Comparison of ENCODE assay signal across 8 cellular contexts in genomic region chr13:28532226-28533048, GRCh38. TPM values are rescaled to one million over a fixed set of nuclear protein-coding genes. Genes with fewer than 3 reads are reported as not detected.
DNase-seq lines count a peak whose midpoint lies in the region; ATAC-seq, FAIRE-seq and TF ChIP-seq lines count a peak whose summit lies in the region.

No MANE protein-coding gene starts in this region.

- in situ Hi-C loops in K562 (cut with MboI): no loop called here

- TF ChIP-seq RAD21 in K562 (CRISPR knock-in tag; conservative IDR thresholded peaks at IDR 0.05 in 1 of 2, IDR thresholded peaks at IDR 0.05 in 1 of 2): peak in 1 of 2 experiments; percentile 10; a peak in 2 of 4 replicates

- peak overlapping the region; percentile 99 for H2AFZ ChIP-seq in K562 (ENCODE audit: low read depth, low read length)

- H3K79me2 ChIP-seq in K562 (ENCODE audit: control insufficient read depth, insufficient read depth, low read length): no peaks in the 10 kb centered on the region

- H3K4me1 ChIP-seq in A673 (ENCODE audit: insufficient read depth, low read length, poor library complexity, severe bottlenecking) (peaks cover 20% of the 10 kb centered on the region), K562 (replicated peaks in 1 of 2; ENCODE audit: control insufficient read depth in 2 of 2, insufficient read depth in 2 of 2, low read length in 2 of 2) (peaks cover 4 to 21% of the 10 kb centered on the region in 2 experiments; a peak in 4 of 5 replicates), subcutaneous abdominal adipose tissue (ENCODE audit: control insufficient read depth in 5 of 5, insufficient read depth in 5 of 5, low read length in 5 of 5) (peaks cover 2 to 31% (median 22%) of the 10 kb centered on the region in 5 donors)
- H3K4me1 ChIP-seq in effector memory CD4-positive, alpha-beta T cell (ENCODE audit: control insufficient read depth, insufficient read depth, low read length, poor library complexity, severe bottlenecking): no peaks in the 10 kb centered on the region

- H3K4me3 ChIP-seq in A673 (ENCODE audit: low read depth, low read length, poor library complexity, severe bottlenecking) (peak overlapping the region; percentile 49), H7 (ENCODE audit: insufficient read depth, low read depth, low read length) (peak overlapping the region; percentile 54), K562 (peak overlapping the region; percentile 53), subcutaneous abdominal adipose tissue (ENCODE audit: low read depth in 1 of 5, low read length in 5 of 5) (peak overlapping the region; percentile 51 to 72 (median 65))
- H3K4me3 ChIP-seq in effector memory CD4-positive, alpha-beta T cell (ENCODE audit: insufficient read depth, low read depth, low read length, poor library complexity, severe bottlenecking): no peak overlapping the region

- intact Hi-C loops in A673 (cut with micrococcal nuclease; ENCODE audit: unreplicated experiment) (loop anchor here (5.0 kb wide), 1 partner anchor 105 kb away; no protein-coding TSS in a partner anchor), K562 (cut with micrococcal nuclease) (no loop called here)

- peak overlapping the region; percentile 75 to 90 for H3K9ac ChIP-seq in K562 (ENCODE audit: insufficient read depth in 1 of 2, low read depth in 2 of 2, low read length in 2 of 2)
- H3K9ac ChIP-seq in subcutaneous abdominal adipose tissue (ENCODE audit: low read length in 5 of 5): peak overlapping the region in 2 of 5 donors; percentile 37 to 40

- peak; percentile 87 for TF ChIP-seq EP300 in K562 (IDR thresholded peaks at IDR 0.05; ENCODE audit: low read length)

- no TSS peak for BruUV-seq in A673 (replicated peaks; lab: Mats Ljungman, UMichigan)
- BruUV-seq in K562 (replicated peaks; lab: Mats Ljungman, UMichigan): no TSS peak

- TF ChIP-seq CTCF in A673 (conservative IDR thresholded peaks at IDR 0.05; ENCODE audit: low read depth, low read length) (no peak), K562 (IDR thresholded peaks at IDR 0.05 in 2 of 3, conservative IDR thresholded peaks at IDR 0.05 in 1 of 3; ENCODE audit: insufficient read depth in 2 of 3, low read depth in 1 of 3, low read length in 3 of 3) (peak in 1 of 3 experiments; percentile 0; a peak in 1 of 6 replicates)

- FAIRE-seq in K562 (lab: Jason Lieb, UNC): no peak

- no peaks in the 10 kb centered on the region for H3K9me1 ChIP-seq in K562 (ENCODE audit: control insufficient read depth, insufficient read depth, low read length)

- H3K4me2 ChIP-seq in K562 (ENCODE audit: insufficient read depth, low read length): peak overlapping the region; percentile 80

- H3K9me3 ChIP-seq in A673 (ENCODE audit: low read depth, low read length, poor library complexity, severe bottlenecking) (peaks cover 5% of the 10 kb centered on the region), K562 (replicated peaks; ENCODE audit: control insufficient read depth, insufficient read depth, low read depth, low read length) (peaks cover 10% of the 10 kb centered on the region), subcutaneous abdominal adipose tissue (ENCODE audit: control insufficient read depth in 5 of 5, low read length in 5 of 5) (no peaks in the 10 kb centered on the region)
- no peaks in the 10 kb centered on the region for H3K9me3 ChIP-seq in effector memory CD4-positive, alpha-beta T cell (ENCODE audit: control insufficient read depth, low read length)

- WGBS in K562 (ENCODE audit: insufficient coverage, low coverage, missing lambda C conversion rate): under 1% methylated on average over 22 of the region's 105 CpGs

- peak; percentile 95 for ATAC-seq in K562

- DNase-seq in A673 (ENCODE audit: low spot score) (peak; percentile 47), H7 (peak; percentile 81), K562 (ENCODE audit: extremely low read depth in 1 of 4, low spot score in 3 of 4) (peak; percentile 64 to 91 (median 76)), left kidney (ENCODE audit: low read depth, low spot score) (peak; percentile 78), NCI-H2196 treated with DMSO at 0.1 percent for 48 hours (lab: John Stamatoyannopoulos, UW; ENCODE audit: unreplicated experiment) (no peak), occipital lobe (lab: John Stamatoyannopoulos, UW) (no peak)
- DNase-seq in effector memory CD4-positive, alpha-beta T cell: no peak

- H4K20me1 ChIP-seq in K562 (replicated peaks; ENCODE audit: control insufficient read depth, insufficient read depth, low read length): no peaks in the 10 kb centered on the region

- H3K27ac ChIP-seq in A673 (ENCODE audit: low read depth, low read length, poor library complexity, severe bottlenecking) (peak overlapping the region; percentile 62), K562 (ENCODE audit: extremely low read depth, low read depth, low read length) (peak overlapping the region; percentile 90), subcutaneous abdominal adipose tissue (ENCODE audit: low read depth, low read length) (peak overlapping the region; percentile 61)
- H3K27ac ChIP-seq in effector memory CD4-positive, alpha-beta T cell (ENCODE audit: insufficient read depth, low read length, poor library complexity, severe bottlenecking): no peak overlapping the region

- POLR2A ChIA-PET in A673 (lab: Charles Lee; ENCODE audit: low non-redundant PET) (interaction anchor here (0.7 kb wide), 1 partner anchor 36 kb away, joined by 3 read pairs; no protein-coding TSS in a partner anchor), K562 (lab: Yijun Ruan, JAX) (interaction anchor here (0.8 to 2.2 kb wide), 4 partner anchors 10 to 129 kb away, joined by 3 to 5 read pairs (median 3); partner anchors contain the start of gene POMP)

- CTCF ChIA-PET in A673 (lab: Charles Lee): no interaction called here
- CTCF ChIA-PET in K562 (lab: Yijun Ruan, JAX; ENCODE audit: low intra/inter-chr PET ratio): no interaction called here

- H3K27me3 ChIP-seq in A673 (replicated peaks; ENCODE audit: insufficient read depth, low read depth, low read length, poor library complexity): no peaks in the 10 kb centered on the region
- H3K27me3 ChIP-seq in H7 (ENCODE audit: control insufficient read depth, insufficient read depth, low read length): peaks cover 21% of the 10 kb centered on the region
- H3K27me3 ChIP-seq in K562 (ENCODE audit: control insufficient read depth in 2 of 2, insufficient read depth in 2 of 2, low read length in 2 of 2): no peaks in the 10 kb centered on the region
- peaks cover 11 to 30% (median 22%) of the 10 kb centered on the region in 5 donors for H3K27me3 ChIP-seq in subcutaneous abdominal adipose tissue (ENCODE audit: control insufficient read depth in 5 of 5, insufficient read depth in 4 of 5, low read length in 5 of 5)
- H3K27me3 ChIP-seq in effector memory CD4-positive, alpha-beta T cell (replicated peaks; ENCODE audit: control insufficient read depth, insufficient read depth, low read length, poor library complexity, severe bottlenecking): peaks cover 20% of the 10 kb centered on the region

- H3K36me3 ChIP-seq in A673 (ENCODE audit: insufficient read depth, low read length, poor library complexity, severe bottlenecking): no peaks in the 10 kb centered on the region
- H3K36me3 ChIP-seq in H7 (replicated peaks; ENCODE audit: control insufficient read depth, insufficient read depth, low read length): no peaks in the 10 kb centered on the region
- H3K36me3 ChIP-seq in K562 (ENCODE audit: control insufficient read depth, insufficient read depth, low read length): no peaks in the 10 kb centered on the region
- H3K36me3 ChIP-seq in subcutaneous abdominal adipose tissue (ENCODE audit: control insufficient read depth in 5 of 5, insufficient read depth in 5 of 5, low read length in 5 of 5): no peaks in the 10 kb centered on the region
- H3K36me3 ChIP-seq in effector memory CD4-positive, alpha-beta T cell (ENCODE audit: control insufficient read depth, insufficient read depth, low read length): no peaks in the 10 kb centered on the region

- peak; percentile 51 for TF ChIP-seq POLR2A in K562 (conservative IDR thresholded peaks at IDR 0.05)

TF ChIP-seq in K562, 482 proteins besides CTCF, POLR2A, EP300 and RAD21 (continues in another document):
- TF ChIP-seq HNRNPUL1 (IDR thresholded peaks at IDR 0.05; ENCODE audit: low read length) (no peak), ZEB2 (IDR thresholded peaks at IDR 0.05) (no peak; the same call in 1 of the 2 replicates), NR2C1 (IDR thresholded peaks at IDR 0.05) (no peak), NR2C1 (tag; IDR thresholded peaks at IDR 0.05) (no peak)
- TF ChIP-seq, protein P1, sequence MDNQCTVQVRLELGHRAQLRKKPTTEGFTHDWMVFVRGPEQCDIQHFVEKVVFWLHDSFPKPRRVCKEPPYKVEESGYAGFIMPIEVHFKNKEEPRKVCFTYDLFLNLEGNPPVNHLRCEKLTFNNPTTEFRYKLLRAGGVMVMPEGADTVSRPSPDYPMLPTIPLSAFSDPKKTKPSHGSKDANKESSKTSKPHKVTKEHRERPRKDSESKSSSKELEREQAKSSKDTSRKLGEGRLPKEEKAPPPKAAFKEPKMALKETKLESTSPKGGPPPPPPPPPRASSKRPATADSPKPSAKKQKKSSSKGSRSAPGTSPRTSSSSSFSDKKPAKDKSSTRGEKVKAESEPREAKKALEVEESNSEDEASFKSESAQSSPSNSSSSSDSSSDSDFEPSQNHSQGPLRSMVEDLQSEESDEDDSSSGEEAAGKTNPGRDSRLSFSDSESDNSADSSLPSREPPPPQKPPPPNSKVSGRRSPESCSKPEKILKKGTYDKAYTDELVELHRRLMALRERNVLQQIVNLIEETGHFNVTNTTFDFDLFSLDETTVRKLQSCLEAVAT (IDR thresholded peaks at IDR 0.05): 0 out of 4 replicates have a peak, but pooled peaks of 1 of the 2 experiments have one; percentile 36

RNA-seq across cellular contexts. Expression of gene FLT1, which starts 37.5 kb away (rescaled TPM):
- total RNA-seq in A673 (2021): 4.3 and 5.2 TPM in 2 replicates
- 55.3 and 59.4 TPM in 2 replicates for total RNA-seq in H7 (2014; rRNA removed; shearing (Covaris generic))
- 2.9 and 4.1 TPM in 2 replicates for total RNA-seq in K562 (2011; cell fraction: chromatin; rRNA removed; ENCODE audit: low replicate concordance)
- total RNA-seq in K562 (2011; cell fraction: nucleolus; rRNA removed): 1.3 and 1.7 TPM in 2 replicates
- 1.5 and 3.1 TPM in 2 replicates for total RNA-seq in K562 (2011; cell fraction: nucleoplasm; rRNA removed)
- 0.24 and 0.27 TPM in 2 replicates for total RNA-seq in K562 (2014; rRNA removed)
- 0.19 and 0.22 TPM in 2 replicates for total RNA-seq in K562 (2014; rRNA removed; fragmentation: Illumina TruSeq; extraction: Trizol)
- 0.04 TPM in 2 replicates for total RNA-seq in K562 (2015; rRNA removed; fragmentation: Illumina TruSeq; extraction: Trizol)
- total RNA-seq in K562 (2021): 0.22 and 0.40 TPM in 2 replicates
- 0.77 and 2.0 TPM in 2 replicates for polyA plus RNA-seq in K562 (2011; rRNA removed)
- polyA plus RNA-seq in K562 (2011; cell fraction: cytosol; rRNA removed): 0.37 and 0.45 TPM in 2 replicates
- polyA plus RNA-seq in K562 (2011; cell fraction: nucleus; rRNA removed): 0.97 and 1.0 TPM in 2 replicates
- polyA plus RNA-seq in K562 (2012): 0.60 and 0.91 TPM in 2 replicates
- 0.17 and 0.22 TPM in 2 replicates for polyA plus RNA-seq in K562 (2014; fragmentation: Illumina TruSeq; extraction: Trizol)
- under 1 TPM; 0.04 to 0.10 TPM for polyA plus RNA-seq in K562 (2014; fragmentation: Nextera tagmentation; extraction: Ambion mirVana)
- 0.01 TPM in 1 of 2 replicates, not detected in the other for polyA plus RNA-seq in K562 (2014; rRNA removed)
- polyA minus RNA-seq in K562 (2011; rRNA and poly(A)+ RNA removed): 2.5 and 4.0 TPM in 2 replicates
- polyA minus RNA-seq in K562 (2011; cell fraction: cytosol; rRNA and poly(A)+ RNA removed): 0.55 and 1.4 TPM in 2 replicates
- 0.56 and 0.81 TPM in 2 replicates for polyA minus RNA-seq in K562 (2011; cell fraction: nucleus; rRNA and poly(A)+ RNA removed)
- 13.7 TPM for total RNA-seq in occipital lobe

Comparison
In these comparisons a context has a peak if more than half of its experiments do, and no peak if none do; other contexts are left out.
1. DNase-seq: peak in A673 (single experiment), H7 (single experiment), K562 (4 of 4) and left kidney (single experiment); none in effector memory CD4-positive, alpha-beta T cell (0 of 3), NCI-H2196 treated with DMSO at 0.1 percent for 48 hours (single experiment) and occipital lobe (single experiment).